In genomic region chr3:172675371-172676193, GRCh38 we compare ENCODE assay signal across 8 cellular contexts. TPM values are rescaled to one million over a fixed set of nuclear protein-coding genes. Genes with fewer than 3 reads are reported as not detected.
A peak's percentile ranks its signal among the peaks of the same experiment; 100 is the strongest.
DNase-seq lines count a peak whose midpoint lies in the region; ATAC-seq and TF ChIP-seq lines count a peak whose summit lies in the region.

No MANE protein-coding gene starts in this region.

- in situ Hi-C loops in Caki2 (cut with HindIII; ENCODE audit: low pct_unique_long_range_greater_than_20kb, low sequenced_read_pairs) = no loop called here

- H3K4ac ChIP-seq in mesendoderm (ENCODE audit: low read depth, low read length) = no peak overlapping the region

- H3K36me3 Mint-ChIP-seq in chondrocyte (ENCODE audit: low read depth) = no peaks in the 10 kb centered on the region

- H3K27ac Mint-ChIP-seq in chondrocyte (ENCODE audit: unreplicated experiment) = no peak overlapping the region

- H3K23ac ChIP-seq in mesendoderm (ENCODE audit: low read length) = no peak overlapping the region

- no peaks in the 10 kb centered on the region for H3K27me3 Mint-ChIP-seq in chondrocyte (ENCODE audit: low read depth)

- no peak overlapping the region for H3K9ac ChIP-seq in mesendoderm (ENCODE audit: low read length)

- H2BK15ac ChIP-seq in mesendoderm (replicated peaks; ENCODE audit: low read depth) = no peak overlapping the region

- H3K4me1 ChIP-seq in mesendoderm (ENCODE audit: control insufficient read depth, low read depth, low read length) = no peaks in the 10 kb centered on the region

- no peak overlapping the region for H3K56ac ChIP-seq in mesendoderm (ENCODE audit: low read length)

- H2AK5ac ChIP-seq in mesendoderm (ENCODE audit: low read length) = no peak overlapping the region

- peak; percentile 94 for TF ChIP-seq CTCF in chondrocyte (IDR thresholded peaks at IDR 0.05)

- no peak overlapping the region for H2BK120ac ChIP-seq in mesendoderm (ENCODE audit: low read depth, low read length)

- H3K27ac ChIP-seq in mesendoderm (ENCODE audit: low read depth, low read length) = no peak overlapping the region

- CTCF ChIA-PET in HEK293T (lab: Yijun Ruan, JAX) = interaction anchor here (1.1 kb wide), 1 partner anchor 24 kb away, joined by 3 read pairs; no protein-coding TSS in a partner anchor

- DNase-seq in Caki2 (ENCODE audit: low read depth) (peak; percentile 62), HEK293T (ENCODE audit: extremely low spot score) (peak; percentile 39), NCI-H82 treated with DMSO at 0.1 percent for 48 hours (lab: John Stamatoyannopoulos, UW; ENCODE audit: unreplicated experiment) (peak; percentile 21), chondrocyte (ENCODE audit: low spot score) (no peak), mesendoderm (peak; percentile 65), GOT3 (lab: John Stamatoyannopoulos, UW) (no peak)

- no peaks in the 10 kb centered on the region for H3K79me2 ChIP-seq in mesendoderm (ENCODE audit: control insufficient read depth, insufficient read depth, low read length)

- no peak overlapping the region for H4K8ac ChIP-seq in mesendoderm (ENCODE audit: low read depth, low read length)

- no peak overlapping the region for H3K4me2 ChIP-seq in mesendoderm (ENCODE audit: low read length)

- WGBS in mesendoderm (ENCODE audit: extremely low coverage, insufficient coverage, low lambda C conversion rate) = no CpG with 5 or more reads among the region's 7 CpGs

- no peaks in the 10 kb centered on the region for H3K27me3 ChIP-seq in mesendoderm (ENCODE audit: insufficient read depth, low read length, poor library complexity)

- no peak overlapping the region for H4K5ac ChIP-seq in mesendoderm (ENCODE audit: low read length)

- H3K4me3 Mint-ChIP-seq in chondrocyte (ENCODE audit: unreplicated experiment) = no peak overlapping the region

- no peak overlapping the region for H2BK5ac ChIP-seq in mesendoderm (ENCODE audit: low read length)

- H3K9me3 Mint-ChIP-seq in chondrocyte (ENCODE audit: low read depth) = no peaks in the 10 kb centered on the region

- peaks cover 34% of the 10 kb centered on the region for H3K4me1 Mint-ChIP-seq in chondrocyte (ENCODE audit: low read depth)

- H3K18ac ChIP-seq in mesendoderm (ENCODE audit: low read length) = no peak overlapping the region

- POLR2A ChIA-PET in HEK293T (lab: Yijun Ruan, JAX) = no interaction called here

- no peak for ATAC-seq in HG03025 (IDR thresholded peaks at IDR 0.05; ENCODE audit: low FRiP score, unreplicated experiment)
- no peak for ATAC-seq in GM19452 (IDR thresholded peaks at IDR 0.05; ENCODE audit: unreplicated experiment)

- no peaks in the 10 kb centered on the region for H3K79me1 ChIP-seq in mesendoderm (ENCODE audit: low read length)

- no peak overlapping the region for H3K4me3 ChIP-seq in mesendoderm (ENCODE audit: low read length)

- H3K36me3 ChIP-seq in mesendoderm (ENCODE audit: control insufficient read depth, insufficient read depth, low read length) = no peaks in the 10 kb centered on the region

TF ChIP-seq in HEK293T, 16 proteins besides CTCF, POLR2A, EP300 and RAD21:
- TF ChIP-seq HDGF (IDR thresholded peaks at IDR 0.05; ENCODE audit: borderline replicate concordance) (no peak), FOXK2 (IDR thresholded peaks at IDR 0.05) (no peak), ZNF384 (IDR thresholded peaks at IDR 0.05) (no peak), ARNT (IDR thresholded peaks at IDR 0.05) (no peak), NFRKB (IDR thresholded peaks at IDR 0.05) (no peak), ELF4 (IDR thresholded peaks at IDR 0.05) (no peak), FOXA1 (IDR thresholded peaks at IDR 0.05) (no peak), TARDBP (IDR thresholded peaks at IDR 0.05) (no peak), LEF1 (IDR thresholded peaks at IDR 0.05; ENCODE audit: borderline replicate concordance) (no peak), CTBP1 (IDR thresholded peaks at IDR 0.05; ENCODE audit: borderline replicate concordance) (no peak), L3MBTL2 (conservative IDR thresholded peaks at IDR 0.05) (no peak), FOXM1 (IDR thresholded peaks at IDR 0.05; ENCODE audit: borderline replicate concordance) (no peak), PKNOX1 (IDR thresholded peaks at IDR 0.05) (no peak)

RNA-seq across cellular contexts. Expression of gene NCEH1, which starts 35.3 kb away (rescaled TPM):
- total RNA-seq in Caki2 (2014; rRNA removed; shearing (Covaris generic); ENCODE audit: low replicate concordance) = 22.5 and 45.2 TPM in 2 replicates
- 6.5 to 7.1 TPM (median 6.7 TPM) in 3 replicates for total RNA-seq in chondrocyte
- 3.0 TPM for polyA plus RNA-seq in mesendoderm (2013, experiment 1 of 2)
- polyA plus RNA-seq in mesendoderm (2013, experiment 2 of 2) = 2.9 TPM

Comparison
In these comparisons a context has a peak if more than half of its experiments do, and no peak if none do; other contexts are left out.
1. DNase-seq: peak in Caki2 (single experiment), HEK293T (single experiment), NCI-H82 treated with DMSO at 0.1 percent for 48 hours (single experiment) and mesendoderm (single experiment); none in chondrocyte (single experiment) and GOT3 (single experiment).